ENCODE assay signal across 3 cellular contexts in the genomic region with DNA sequence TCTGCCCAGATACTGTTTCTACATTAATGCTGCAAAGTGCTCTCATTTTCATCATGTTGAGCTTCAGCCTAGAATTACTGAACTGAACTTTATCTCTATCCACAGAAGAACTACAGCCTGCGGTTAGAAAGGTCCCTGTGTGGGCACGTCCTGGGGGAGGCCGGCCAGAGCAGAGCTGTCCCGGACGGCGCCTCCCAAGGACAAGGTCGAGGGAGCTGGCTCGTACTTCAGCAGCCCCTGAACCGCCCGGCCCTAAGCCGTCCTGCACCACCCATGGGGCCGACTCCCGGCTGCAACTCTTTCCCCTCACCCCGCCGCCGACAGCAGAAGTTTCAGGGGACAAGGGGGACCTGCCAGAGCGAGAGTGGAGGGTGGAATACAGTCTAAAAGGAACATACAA. TPM values are rescaled to one million over a fixed set of nuclear protein-coding genes. Genes with fewer than 3 reads are reported as not detected.
"Had no signal": no experiment of that assay in that cellular context is flagged by ENCODE, and none has a peak within 500 bp of the region (broad histone marks: within the 10 kb centered on the region; RNA-seq: fewer than 3 reads in every experiment).

No MANE protein-coding gene starts in this region.

RNA-seq across cellular contexts. Expression of a gene that starts 54.4 kb away (rescaled TPM):
- total RNA-seq: M059J, SJCRH30, SK-MEL-5 had no signal

RNA-seq across cellular contexts. Expression of a gene that starts 54.5 kb away (rescaled TPM):
- total RNA-seq: M059J, SK-MEL-5 had no signal
